Comparison of ENCODE assay signal across 35 cellular contexts in genomic region chr20:39132093-39132492, GRCh38.
"Had no signal": no experiment of that assay in that cellular context is flagged by ENCODE, and none has a peak within 500 bp of the region (broad histone marks: within the 10 kb centered on the region; RNA-seq: fewer than 3 reads in every experiment).

No MANE protein-coding gene starts in this region.

- H3K36me3 ChIP-seq: MG63 had no signal

- H3K27me3 ChIP-seq: MG63 had no signal

- H3K9me3 ChIP-seq: MG63 had no signal

- H3K4me3 ChIP-seq: MG63 had no signal

- DNase-seq: Karpas-422, Kasumi-1, MG63, MM.1S, MV-4-11, NCI-H1048, NCI-H1092, NCI-H1092 treated with DMSO at 0.1 percent for 48 hours, NCI-H1105, NCI-H1105 treated with DMSO at 0.1 percent for 48 hours, NCI-H1417, NCI-H1417 treated with DMSO at 0.1 percent for 48 hours, NCI-H1436, NCI-H1436 treated with DMSO at 0.1 percent for 48 hours, NCI-H146, NCI-H1694, NCI-H1694 treated with DMSO at 0.1 percent for 48 hours, NCI-H187, NCI-H187 treated with DMSO at 0.1 percent for 48 hours, NCI-H1930, NCI-H2029, NCI-H2029 treated with DMSO at 0.1 percent for 48 hours, NCI-H2081 treated with DMSO at 0.1 percent for 48 hours, NCI-H2107, NCI-H2171, NCI-H2171 treated with DMSO at 0.1 percent for 48 hours, NCI-H2227 treated with DMSO at 0.1 percent for 48 hours, NCI-H226, NCI-H345, NCI-H446, NCI-H446 treated with DMSO at 0.1 percent for 48 hours, NCI-H510A, NCI-H510A treated with DMSO at 0.1 percent for 48 hours, NCI-H524, NCI-H524 treated with DMSO at 0.1 percent for 48 hours had no signal
